In the genomic region with DNA sequence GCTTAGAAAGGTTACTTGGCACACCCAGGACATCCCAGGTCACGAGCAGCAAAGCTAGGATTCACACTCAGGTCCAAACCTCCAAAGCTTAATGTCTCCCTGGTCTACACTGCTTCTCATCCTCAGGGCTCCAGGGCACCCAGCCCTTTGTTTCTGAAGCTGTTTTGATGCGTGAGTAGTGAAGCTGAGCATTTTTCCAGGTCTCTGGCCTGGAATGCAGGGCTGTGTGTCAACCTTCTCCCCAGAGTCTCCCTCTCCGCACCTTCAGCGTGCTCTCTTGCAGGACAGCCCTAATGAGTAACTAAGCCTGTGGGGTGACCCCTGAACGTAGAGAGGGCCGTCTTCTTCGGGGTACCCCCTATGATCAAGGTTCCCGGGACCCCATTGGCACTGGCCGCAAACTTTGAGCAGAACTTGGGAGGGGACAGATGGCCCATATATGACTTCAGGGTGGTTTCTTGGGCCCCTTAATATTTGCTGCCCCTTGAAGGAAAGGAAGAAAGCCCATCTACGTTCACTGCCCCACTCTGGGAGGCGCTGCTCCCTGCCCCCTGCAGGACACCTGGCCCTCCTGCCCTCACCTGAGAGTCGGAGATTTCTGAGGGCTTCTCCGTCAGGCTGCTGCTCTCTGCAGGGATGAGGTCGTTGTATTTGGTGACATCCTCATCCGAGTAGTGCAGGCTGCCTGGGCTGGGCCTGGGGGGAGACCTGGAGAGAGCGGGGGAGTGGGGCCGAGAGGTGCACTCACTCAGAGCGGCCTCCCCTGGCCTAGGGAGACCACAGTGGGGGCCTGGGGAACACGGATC, we compare ENCODE assay signal across 17 cellular contexts. TPM values are rescaled to one million over a fixed set of nuclear protein-coding genes. Genes with fewer than 3 reads are reported as not detected.
DNase-seq lines count a peak whose midpoint lies in the region; ATAC-seq and TF ChIP-seq lines count a peak whose summit lies in the region.
"Had no signal": no experiment of that assay in that cellular context is flagged by ENCODE, and none has a peak within 500 bp of the region (broad histone marks: within the 10 kb centered on the region; RNA-seq: fewer than 3 reads in every experiment).

No MANE protein-coding gene starts in this region.

- no peak for TF ChIP-seq POLR2A in ovary (IDR thresholded peaks at IDR 0.05)
- no peak for TF ChIP-seq POLR2A in vagina (IDR thresholded peaks at IDR 0.05)

- intact Hi-C loops in ovary (cut with DNase I) (no loop called here), vagina (cut with DNase I) (no loop called here), Calu3 (cut with micrococcal nuclease; ENCODE audit: unreplicated experiment) (no loop called here)

- H3K9me3 ChIP-seq in hepatocyte (ENCODE audit: low read depth) (no peaks in the 10 kb centered on the region), ovary (no peaks in the 10 kb centered on the region), vagina (no peaks in the 10 kb centered on the region)
- H3K9me3 ChIP-seq: left lung, Peyer's patch had no signal

- no peak for DNase-seq in stimulated activated naive CD8-positive, alpha-beta T cell treated with anti-CD3 and anti-CD28 coated beads, Interleukin-15, amount 100 ng/mL, for 72 hours
- DNase-seq in stimulated activated naive CD8-positive, alpha-beta T cell treated with anti-CD3 and anti-CD28 coated beads, Interleukin-15, Interleukin-2, amounts not matched to agents 100 U/mL and 50 U/mL, for 24 hours, result no peak
- DNase-seq in hepatocyte (ENCODE audit: low spot score) (no peak), ovary (no peak), vagina (ENCODE audit: extremely low spot score in 2 of 2) (no peak), NCI-H446 (lab: John Stamatoyannopoulos, UW) (no peak), Calu3 (no peak)
- DNase-seq: activated CD4-positive, alpha-beta memory T cell treated with anti-CD3 and anti-CD28 coated beads for 36 hours; activated T-cell treated with anti-CD3 and anti-CD28 coated beads, Interleukin-2, amount 50 U/mL, for 24 hours; DMS79; NCI-H1417 treated with DMSO at 0.1 percent for 48 hours; NCI-H2171 treated with DMSO at 0.1 percent for 48 hours; Peyer's patch; stimulated activated naive B cell treated with anti-CD40 and anti-IgM and Interleukin-4, amounts not matched to agents 10 μg/mL and 1 μg/mL and 100 μg/mL, for 72 hours had no signal

- no peak overlapping the region for H2AFZ ChIP-seq in hepatocyte

- no peaks in the 10 kb centered on the region for H4K20me1 ChIP-seq in hepatocyte (ENCODE audit: insufficient read depth, poor library complexity, severe bottlenecking)

- TF ChIP-seq EP300 in ovary (IDR thresholded peaks at IDR 0.05), result no peak

- TF ChIP-seq CTCF in hepatocyte (IDR thresholded peaks at IDR 0.05; ENCODE audit: poor library complexity) (no peak), ovary (IDR thresholded peaks at IDR 0.05) (no peak), vagina (IDR thresholded peaks at IDR 0.05) (no peak), Calu3 (IDR thresholded peaks at IDR 0.05; ENCODE audit: unreplicated experiment) (no peak)

- H3K9me3 Mint-ChIP-seq in stimulated activated naive CD8-positive, alpha-beta T cell treated with anti-CD3 and anti-CD28 coated beads, Interleukin-15, amount 100 ng/mL, for 72 hours, result no peaks in the 10 kb centered on the region
- no peaks in the 10 kb centered on the region for H3K9me3 Mint-ChIP-seq in Calu3 (ENCODE audit: low read depth, unreplicated experiment)
- H3K9me3 Mint-ChIP-seq: activated CD4-positive, alpha-beta memory T cell treated with anti-CD3 and anti-CD28 coated beads for 36 hours; activated naive CD4-positive, alpha-beta T cell treated with anti-CD3 and anti-CD28 coated beads, Interleukin-2, amount 50 U/mL, for 72 hours; activated T-cell treated with anti-CD3 and anti-CD28 coated beads, Interleukin-2, amount 50 U/mL, for 24 hours; stimulated activated naive B cell treated with anti-CD40 and anti-IgM and Interleukin-4, amounts not matched to agents 10 μg/mL and 1 μg/mL and 100 μg/mL, for 72 hours had no signal

- no peaks in the 10 kb centered on the region for H3K4me1 Mint-ChIP-seq in stimulated activated naive CD8-positive, alpha-beta T cell treated with anti-CD3 and anti-CD28 coated beads, Interleukin-15, amount 100 ng/mL, for 72 hours
- H3K4me1 Mint-ChIP-seq in Calu3 (ENCODE audit: low read depth, unreplicated experiment), result no peaks in the 10 kb centered on the region
- H3K4me1 Mint-ChIP-seq: stimulated activated naive B cell treated with anti-CD40 and anti-IgM and Interleukin-4, amounts not matched to agents 10 μg/mL and 1 μg/mL and 100 μg/mL, for 72 hours had no signal

- no peaks in the 10 kb centered on the region for H3K27me3 Mint-ChIP-seq in stimulated activated naive CD8-positive, alpha-beta T cell treated with anti-CD3 and anti-CD28 coated beads, Interleukin-15, amount 100 ng/mL, for 72 hours
- H3K27me3 Mint-ChIP-seq in Calu3 (ENCODE audit: unreplicated experiment), result no peaks in the 10 kb centered on the region
- H3K27me3 Mint-ChIP-seq: activated CD4-positive, alpha-beta memory T cell treated with anti-CD3 and anti-CD28 coated beads for 36 hours; activated T-cell treated with anti-CD3 and anti-CD28 coated beads, Interleukin-2, amount 50 U/mL, for 24 hours; stimulated activated naive B cell treated with anti-CD40 and anti-IgM and Interleukin-4, amounts not matched to agents 10 μg/mL and 1 μg/mL and 100 μg/mL, for 72 hours had no signal

- H3K27me3 ChIP-seq in hepatocyte, result no peaks in the 10 kb centered on the region
- no peaks in the 10 kb centered on the region for H3K27me3 ChIP-seq in ovary
- no peaks in the 10 kb centered on the region for H3K27me3 ChIP-seq in vagina
- H3K27me3 ChIP-seq: left lung, Peyer's patch had no signal

- H3K27ac Mint-ChIP-seq in stimulated activated naive CD8-positive, alpha-beta T cell treated with anti-CD3 and anti-CD28 coated beads, Interleukin-15, amount 100 ng/mL, for 72 hours, result peak overlapping the region in 1 of 2 donors; percentile 74
- no peak overlapping the region for H3K27ac Mint-ChIP-seq in Calu3 (ENCODE audit: unreplicated experiment)
- H3K27ac Mint-ChIP-seq: activated CD4-positive, alpha-beta memory T cell treated with anti-CD3 and anti-CD28 coated beads for 36 hours; activated naive CD4-positive, alpha-beta T cell treated with anti-CD3 and anti-CD28 coated beads, Interleukin-2, amount 50 U/mL, for 72 hours; activated T-cell treated with anti-CD3 and anti-CD28 coated beads, Interleukin-2, amount 50 U/mL, for 24 hours; stimulated activated naive B cell treated with anti-CD40 and anti-IgM and Interleukin-4, amounts not matched to agents 10 μg/mL and 1 μg/mL and 100 μg/mL, for 72 hours had no signal

- H3K9me2 ChIP-seq in hepatocyte (replicated peaks; ENCODE audit: insufficient read depth), result no peaks in the 10 kb centered on the region

- H3K4me3 Mint-ChIP-seq in stimulated activated naive CD8-positive, alpha-beta T cell treated with anti-CD3 and anti-CD28 coated beads, Interleukin-15, amount 100 ng/mL, for 72 hours, result no peak overlapping the region
- no peak overlapping the region for H3K4me3 Mint-ChIP-seq in Calu3 (ENCODE audit: low read depth, unreplicated experiment)
- H3K4me3 Mint-ChIP-seq: activated CD4-positive, alpha-beta memory T cell treated with anti-CD3 and anti-CD28 coated beads for 36 hours; activated T-cell treated with anti-CD3 and anti-CD28 coated beads, Interleukin-2, amount 50 U/mL, for 24 hours; stimulated activated naive B cell treated with anti-CD40 and anti-IgM and Interleukin-4, amounts not matched to agents 10 μg/mL and 1 μg/mL and 100 μg/mL, for 72 hours had no signal

- BruUV-seq in Calu3 (replicated peaks; lab: Mats Ljungman, UMichigan), result no TSS peak

- H3K36me3 Mint-ChIP-seq in Calu3 (ENCODE audit: insufficient read depth, unreplicated experiment), result no peaks in the 10 kb centered on the region
- H3K36me3 Mint-ChIP-seq: activated CD4-positive, alpha-beta memory T cell treated with anti-CD3 and anti-CD28 coated beads for 36 hours; activated naive CD4-positive, alpha-beta T cell treated with anti-CD3 and anti-CD28 coated beads, Interleukin-2, amount 50 U/mL, for 72 hours had no signal

- H3K27ac ChIP-seq in hepatocyte, result peak overlapping the region; percentile 93
- H3K27ac ChIP-seq in ovary, result peak overlapping the region; percentile 4 to 58
- peak overlapping the region; percentile 78 for H3K27ac ChIP-seq in vagina
- H3K27ac ChIP-seq: left lung had no signal

- CTCF ChIA-PET in Calu3 (lab: Charles Lee), result interaction anchor here (1.2 kb wide), 1 partner anchor 22 kb away, joined by 3 read pairs; no protein-coding TSS in a partner anchor

- 86% methylated on average over 15 of the region's 19 CpGs for WGBS in hepatocyte (ENCODE audit: low lambda C conversion rate, missing lambda C conversion rate)
- 84 to 89% (median 85%) methylated on average over 19 of the region's 19 CpGs for WGBS in ovary, 3 donors

- ATAC-seq in stimulated activated naive CD8-positive, alpha-beta T cell treated with anti-CD3 and anti-CD28 coated beads, Interleukin-15, amount 100 ng/mL, for 72 hours, result peak; percentile 29
- ATAC-seq in stimulated activated naive CD8-positive, alpha-beta T cell treated with anti-CD3 and anti-CD28 coated beads, Interleukin-15, Interleukin-2, amounts not matched to agents 100 U/mL and 50 U/mL, for 24 hours, result no peak
- ATAC-seq in HG03025 (IDR thresholded peaks at IDR 0.05; ENCODE audit: low FRiP score, unreplicated experiment), result no peak
- ATAC-seq: activated naive CD4-positive, alpha-beta T cell treated with anti-CD3 and anti-CD28 coated beads, Interleukin-2, amount 50 U/mL, for 72 hours; stimulated activated naive B cell treated with anti-CD40 and anti-IgM and Interleukin-4, amounts not matched to agents 10 μg/mL and 1 μg/mL and 100 μg/mL, for 72 hours had no signal

- no peaks in the 10 kb centered on the region for H3K36me3 ChIP-seq in hepatocyte (replicated peaks; ENCODE audit: insufficient read depth, low read depth)
- no peaks in the 10 kb centered on the region for H3K36me3 ChIP-seq in ovary
- H3K36me3 ChIP-seq in vagina, result no peaks in the 10 kb centered on the region
- H3K36me3 ChIP-seq: left lung, Peyer's patch had no signal

- H3K4me2 ChIP-seq in hepatocyte, result no peak overlapping the region

- peaks cover 46% of the 10 kb centered on the region for H3K4me1 ChIP-seq in hepatocyte (ENCODE audit: insufficient read depth)
- H3K4me1 ChIP-seq in ovary (ENCODE audit: insufficient read depth), result peaks cover 6% of the 10 kb centered on the region
- peaks cover 35% of the 10 kb centered on the region for H3K4me1 ChIP-seq in vagina
- H3K4me1 ChIP-seq: left lung had no signal

- H3K4me3 ChIP-seq in hepatocyte (no peak overlapping the region), ovary (no peak overlapping the region), vagina (no peak overlapping the region)
- H3K4me3 ChIP-seq: left lung, Peyer's patch had no signal

- H3K79me2 ChIP-seq in hepatocyte, result no peaks in the 10 kb centered on the region

RNA-seq across cellular contexts. Expression of a gene that starts 36.4 kb away (rescaled TPM):
- total RNA-seq in hepatocyte (61.2 and 62.4 TPM in 2 replicates), ovary (100 to 1,000 TPM in 5 of 7 donors, 10 to 100 TPM in 2; 82.4 to 171 (median 120) TPM), vagina (73.7 TPM), Calu3 (2022) (50.2 and 60.1 TPM in 2 replicates)
- polyA plus RNA-seq in hepatocyte (74.5 and 82.7 TPM in 2 replicates), ovary (100 to 1,000 TPM in 1 of 2 donors, 10 to 100 TPM in 1; 59.0 to 106 TPM)

Comparison
In these comparisons a context has a peak if more than half of its experiments do, and no peak if none do; other contexts are left out.
1. H3K27ac ChIP-seq: peak in every context shown above with its lines; median percentile 93 in hepatocyte; 78 in vagina; 31 in ovary.